ENCODE assay signal across 31 cellular contexts in the genomic region with DNA sequence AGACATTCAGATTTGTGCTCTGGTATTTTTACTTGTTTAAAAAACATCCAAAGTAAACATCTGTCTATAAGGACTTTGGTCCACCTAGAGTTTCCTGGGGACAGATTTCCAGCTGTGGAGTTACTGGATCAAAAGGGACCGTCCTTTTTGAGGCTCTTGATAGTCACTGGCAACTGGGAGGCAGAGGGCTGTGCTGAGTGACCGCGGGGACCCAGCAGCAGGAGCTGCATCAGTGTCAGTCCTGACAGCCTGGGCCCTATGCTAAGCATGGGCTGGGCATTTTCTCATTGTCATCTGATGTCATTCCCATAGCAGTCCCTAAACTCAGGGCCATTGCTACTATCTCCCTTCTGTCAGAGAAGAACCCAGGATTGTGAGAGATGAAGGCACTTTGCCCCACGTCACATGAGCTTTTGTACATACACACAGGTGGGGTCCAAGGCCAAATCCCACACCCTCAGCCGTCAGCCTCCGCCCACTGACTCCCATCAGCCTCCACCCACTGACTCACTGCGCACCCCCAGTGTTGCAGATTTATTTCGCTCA.
"Had no signal": no experiment of that assay in that cellular context is flagged by ENCODE, and none has a peak within 500 bp of the region (broad histone marks: within the 10 kb centered on the region; RNA-seq: fewer than 3 reads in every experiment).

No MANE protein-coding gene starts in this region.

- H3K9me3 ChIP-seq: adrenal gland, body of pancreas, esophagus squamous epithelium, gastroesophageal sphincter had no signal

- H3K27me3 ChIP-seq: adrenal gland, body of pancreas had no signal

- H3K27ac ChIP-seq: adrenal gland, body of pancreas, epithelial cell of prostate, esophagus squamous epithelium, gastroesophageal sphincter, WERI-Rb-1 had no signal

- FAIRE-seq: colon, endometrium, endothelial cell of umbilical vein had no signal

- DNase-seq: activated B cell treated with CpG ODN at 0.5 μM for 24 hours; activated CD4-positive, alpha-beta T cell treated with anti-CD3 and anti-CD28 coated beads for 48 hours; activated CD4-positive, alpha-beta T cell treated with anti-CD3 and anti-CD28 coated beads, Interleukin-2, amount 50 U/mL, for 1 hour; activated CD4-positive, alpha-beta T cell treated with anti-CD3 and anti-CD28 coated beads, Interleukin-2, amount 50 U/mL, for 48 hours; activated CD8-positive, alpha-beta memory T cell treated with anti-CD3 and anti-CD28 coated beads for 24 hours; activated CD8-positive, alpha-beta T cell treated with anti-CD3 and anti-CD28 coated beads for 36 hours; activated effector memory CD4-positive, alpha-beta T cell treated with anti-CD3 and anti-CD28 coated beads, Interleukin-2, amount 50 U/mL, for 16 hours; activated naive CD4-positive, alpha-beta T cell treated with anti-CD3 and anti-CD28 coated beads for 36 hours; activated naive CD8-positive, alpha-beta T cell treated with anti-CD3 and anti-CD28 coated beads for 36 hours; activated naive CD8-positive, alpha-beta T cell treated with anti-CD3 and anti-CD28 coated beads, Interleukin-2, amount 50 U/mL, for 24 hours; activated T-cell treated with anti-CD3 and anti-CD28 coated beads, Interleukin-2, amount 50 U/mL, for 48 hours; adrenal gland; amygdala; body of pancreas; caudate nucleus; cortex of kidney; dermis blood vessel endothelial cell; effector CD4-positive, alpha-beta T cell; effector memory CD8-positive, alpha-beta T cell; esophagus squamous epithelium; foreskin melanocyte; T-helper 1 cell; T-helper 17 cell; T1000; WERI-Rb-1 had no signal

- ATAC-seq: activated CD4-positive, CD25-positive, alpha-beta regulatory T cell treated with anti-CD3 and anti-CD28 coated beads, Interleukin-2, amount 50 U/mL, for 24 hours; activated CD8-positive, alpha-beta T cell treated with anti-CD3 and anti-CD28 coated beads for 36 hours; activated naive CD8-positive, alpha-beta T cell treated with anti-CD3 and anti-CD28 coated beads, Interleukin-2, amount 50 U/mL, for 24 hours; body of pancreas; effector memory CD8-positive, alpha-beta T cell; gastroesophageal sphincter; T-helper 17 cell had no signal

- H3K4me1 ChIP-seq: adrenal gland, body of pancreas, esophagus squamous epithelium, gastroesophageal sphincter had no signal

- H3K36me3 ChIP-seq: adrenal gland, esophagus squamous epithelium, gastroesophageal sphincter, WERI-Rb-1 had no signal

- H3K4me3 ChIP-seq: adrenal gland, body of pancreas, esophagus squamous epithelium, gastroesophageal sphincter had no signal
